Comparison of ENCODE assay signal across 23 cellular contexts in genomic region chr16:54197758-54198157, GRCh38.
"Had no signal": no experiment of that assay in that cellular context is flagged by ENCODE, and none has a peak within 500 bp of the region (broad histone marks: within the 10 kb centered on the region; RNA-seq: fewer than 3 reads in every experiment).

No MANE protein-coding gene starts in this region.

- H3K36me3 ChIP-seq: colonic mucosa, esophagus muscularis mucosa, esophagus squamous epithelium, gastrocnemius medialis, gastroesophageal sphincter, heart left ventricle, heart right ventricle had no signal

- H3K4me3 Mint-ChIP-seq: dendritic cell treated with granulocyte-macrophage colony-stimulating factor and Interleukin-4, amounts not matched to agents 40 ng/mL and 50 ng/mL, for 4 days; effector memory CD8-positive, alpha-beta T cell had no signal

- DNase-seq: colonic mucosa; cortex of kidney; dermis blood vessel endothelial cell; dorsolateral prefrontal cortex; effector CD4-positive, alpha-beta T cell; effector CD8-positive, alpha-beta T cell; effector memory CD4-positive, alpha-beta T cell; effector memory CD8-positive, alpha-beta T cell; erythroblast; esophagus squamous epithelium; foreskin fibroblast; foreskin keratinocyte; foreskin melanocyte; gastrocnemius medialis; glutamatergic neuron; head of caudate nucleus; heart left ventricle had no signal

- H3K9me3 Mint-ChIP-seq: dendritic cell treated with granulocyte-macrophage colony-stimulating factor and Interleukin-4, amounts not matched to agents 40 ng/mL and 50 ng/mL, for 4 days had no signal

- H3K4me3 ChIP-seq: colonic mucosa, coronary artery, dorsolateral prefrontal cortex, esophagus muscularis mucosa, esophagus squamous epithelium, gastrocnemius medialis, gastroesophageal sphincter, heart left ventricle, heart right ventricle had no signal

- H3K27ac ChIP-seq: colonic mucosa, coronary artery, dorsolateral prefrontal cortex, epithelial cell of prostate, esophagus muscularis mucosa, esophagus squamous epithelium, foreskin keratinocyte, gastrocnemius medialis, gastroesophageal sphincter, heart left ventricle, heart right ventricle had no signal

- H3K9me3 ChIP-seq: colonic mucosa, esophagus squamous epithelium, gastrocnemius medialis, heart left ventricle, heart right ventricle had no signal

- H3K27me3 ChIP-seq: colonic mucosa, foreskin keratinocyte, heart left ventricle, heart right ventricle had no signal

- H3K27me3 Mint-ChIP-seq: dendritic cell treated with granulocyte-macrophage colony-stimulating factor and Interleukin-4, amounts not matched to agents 40 ng/mL and 50 ng/mL, for 4 days had no signal

- H3K27ac Mint-ChIP-seq: dendritic cell treated with granulocyte-macrophage colony-stimulating factor and Interleukin-4, amounts not matched to agents 40 ng/mL and 50 ng/mL, for 4 days; effector memory CD8-positive, alpha-beta T cell had no signal

- H3K4me1 ChIP-seq: colonic mucosa, foreskin keratinocyte had no signal
